In genomic region chr1:12040457-12041051, GRCh38 we compare ENCODE assay signal across 8 cellular contexts. TPM values are rescaled to one million over a fixed set of nuclear protein-coding genes. Genes with fewer than 3 reads are reported as not detected.
DNase-seq lines count a peak whose midpoint lies in the region; ATAC-seq, FAIRE-seq and TF ChIP-seq lines count a peak whose summit lies in the region.

No MANE protein-coding gene starts in this region.

- H3K36me3 Mint-ChIP-seq in activated CD8-positive, alpha-beta memory T cell treated with anti-CD3 and anti-CD28 coated beads, Interleukin-2, amount 10 ng/mL, durations not matched to agents 7 days and 5 days, result no peaks in the 10 kb centered on the region
- no peaks in the 10 kb centered on the region for H3K36me3 Mint-ChIP-seq in effector memory CD8-positive, alpha-beta T cell (ENCODE audit: insufficient read depth)

- H3K27me3 Mint-ChIP-seq in activated CD8-positive, alpha-beta memory T cell treated with anti-CD3 and anti-CD28 coated beads, Interleukin-2, amount 10 ng/mL, durations not matched to agents 7 days and 5 days, result peaks cover 14% of the 10 kb centered on the region
- peaks cover 0 to 15% of the 10 kb centered on the region in 2 donors for H3K27me3 Mint-ChIP-seq in effector memory CD8-positive, alpha-beta T cell

- no peak for TF ChIP-seq POLR2A in H54 (IDR thresholded peaks at IDR 0.05; ENCODE audit: low read depth, low read length)

- H3K27ac Mint-ChIP-seq in activated CD8-positive, alpha-beta memory T cell treated with anti-CD3 and anti-CD28 coated beads, Interleukin-2, amount 10 ng/mL, durations not matched to agents 7 days and 5 days, result no peak overlapping the region
- no peak overlapping the region for H3K27ac Mint-ChIP-seq in effector memory CD8-positive, alpha-beta T cell

- ATAC-seq in activated CD8-positive, alpha-beta memory T cell treated with anti-CD3 and anti-CD28 coated beads, Interleukin-2, amount 10 ng/mL, durations not matched to agents 7 days and 5 days, result peak; percentile 73
- ATAC-seq in effector memory CD8-positive, alpha-beta T cell (replicated peaks), result peak; percentile 54
- no peak for ATAC-seq in left lobe of liver

- no peaks in the 10 kb centered on the region for H3K9me3 Mint-ChIP-seq in activated CD8-positive, alpha-beta memory T cell treated with anti-CD3 and anti-CD28 coated beads, Interleukin-2, amount 10 ng/mL, durations not matched to agents 7 days and 5 days (ENCODE audit: low read depth)
- H3K9me3 Mint-ChIP-seq in effector memory CD8-positive, alpha-beta T cell, result no peaks in the 10 kb centered on the region

- peak; percentile 64 for FAIRE-seq in H54 (lab: Jason Lieb, UNC)

- H3K4me1 Mint-ChIP-seq in activated CD8-positive, alpha-beta memory T cell treated with anti-CD3 and anti-CD28 coated beads, Interleukin-2, amount 10 ng/mL, durations not matched to agents 7 days and 5 days, result peaks cover 37% of the 10 kb centered on the region
- peaks cover 2 to 5% of the 10 kb centered on the region in 2 donors for H3K4me1 Mint-ChIP-seq in effector memory CD8-positive, alpha-beta T cell (ENCODE audit: low read depth in 2 of 2)

- no peak overlapping the region for H3K4me3 Mint-ChIP-seq in activated CD8-positive, alpha-beta memory T cell treated with anti-CD3 and anti-CD28 coated beads, Interleukin-2, amount 10 ng/mL, durations not matched to agents 7 days and 5 days
- H3K4me3 Mint-ChIP-seq in effector memory CD8-positive, alpha-beta T cell, result no peak overlapping the region

- DNase-seq in activated CD8-positive, alpha-beta memory T cell treated with anti-CD3 and anti-CD28 coated beads, Interleukin-2, amount 10 ng/mL, durations not matched to agents 7 days and 5 days, result no peak
- DNase-seq in activated CD8-positive, alpha-beta memory T cell treated with anti-CD3 and anti-CD28 coated beads, Interleukin-2, amount 50 U/mL, for 48 hours, result no peak
- DNase-seq in H54 (ENCODE audit: insufficient read length, low spot score) (peak; percentile 76), M059J (ENCODE audit: low read depth) (peak; percentile 92), left lobe of liver (ENCODE audit: low spot score) (no peak), D341Med (ENCODE audit: low spot score) (no peak), amniotic stem cell (lab: John Stamatoyannopoulos, UW) (no peak)
- no peak for DNase-seq in effector memory CD8-positive, alpha-beta T cell

- CTCF ChIA-PET in activated CD8-positive, alpha-beta memory T cell treated with anti-CD3 and anti-CD28 coated beads, Interleukin-2, amount 10 ng/mL, durations not matched to agents 7 days and 5 days (lab: Charles Lee), result interaction anchor here (1.0 to 2.0 kb wide), 3 partner anchors 10 to 125 kb away, joined by 3 to 7 read pairs (median 3); no protein-coding TSS in a partner anchor

RNA-seq across cellular contexts. Expression of gene MIIP, which starts 21.3 kb away (rescaled TPM):
- total RNA-seq in activated CD8-positive, alpha-beta memory T cell treated with anti-CD3 and anti-CD28 coated beads, Interleukin-2, amount 10 ng/mL, durations not matched to agents 7 days and 5 days, result 10 to 100 TPM; 41.4 to 59.3 TPM
- 16.3 and 26.0 TPM in 2 replicates for total RNA-seq in M059J (2014; rRNA removed; shearing (Covaris generic))
- total RNA-seq in left lobe of liver, result 10.1 TPM

RNA-seq across cellular contexts. Expression of gene TNFRSF8, which starts 22.5 kb away (rescaled TPM):
- 10 to 100 TPM in 1 of 2 experiments, 1 to 10 TPM in 1; 3.8 to 14.8 TPM for total RNA-seq in activated CD8-positive, alpha-beta memory T cell treated with anti-CD3 and anti-CD28 coated beads, Interleukin-2, amount 10 ng/mL, durations not matched to agents 7 days and 5 days
- 0.47 TPM in 1 of 2 replicates, not detected in the other for total RNA-seq in M059J (2014; rRNA removed; shearing (Covaris generic))
- 0.18 TPM for total RNA-seq in left lobe of liver

Comparison
In these comparisons a context has a peak if more than half of its experiments do, and no peak if none do; other contexts are left out.
1. DNase-seq: peak in H54 (single experiment) and M059J (single experiment); none in activated CD8-positive, alpha-beta memory T cell treated with anti-CD3 and anti-CD28 coated beads, Interleukin-2, amount 10 ng/mL, durations not matched to agents 7 days and 5 days (single experiment), activated CD8-positive, alpha-beta memory T cell treated with anti-CD3 and anti-CD28 coated beads, Interleukin-2, amount 50 U/mL, for 48 hours (single experiment), effector memory CD8-positive, alpha-beta T cell (0 of 3), left lobe of liver (single experiment), D341Med (single experiment) and amniotic stem cell (single experiment).